Comparison of ENCODE assay signal across 1 cellular context in the genomic region with DNA sequence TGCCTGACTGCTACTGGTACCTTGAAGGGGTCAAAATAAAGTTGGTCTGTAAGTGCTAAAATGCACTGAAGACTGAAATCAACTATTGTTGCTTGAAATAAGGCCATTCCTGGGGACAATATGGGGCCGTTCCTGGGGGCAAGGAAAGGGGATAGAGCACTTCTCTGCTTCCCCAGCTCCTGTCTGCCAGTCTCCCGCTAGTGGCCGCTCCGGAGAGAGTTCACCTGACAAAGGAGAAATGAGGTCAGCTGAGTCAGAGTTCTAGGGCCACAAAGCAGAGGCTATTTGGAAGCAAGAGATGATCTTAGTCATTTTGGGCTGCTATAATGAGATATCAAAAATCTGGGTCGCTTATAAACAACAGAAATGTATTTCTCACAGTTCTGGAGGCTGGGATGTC.
TF ChIP-seq lines count a peak whose summit lies in the region.

No MANE protein-coding gene starts in this region.

TF ChIP-seq in HepG2, 621 proteins besides CTCF, POLR2A, EP300 and RAD21 (continued from another document):
- TF ChIP-seq, protein P1, sequence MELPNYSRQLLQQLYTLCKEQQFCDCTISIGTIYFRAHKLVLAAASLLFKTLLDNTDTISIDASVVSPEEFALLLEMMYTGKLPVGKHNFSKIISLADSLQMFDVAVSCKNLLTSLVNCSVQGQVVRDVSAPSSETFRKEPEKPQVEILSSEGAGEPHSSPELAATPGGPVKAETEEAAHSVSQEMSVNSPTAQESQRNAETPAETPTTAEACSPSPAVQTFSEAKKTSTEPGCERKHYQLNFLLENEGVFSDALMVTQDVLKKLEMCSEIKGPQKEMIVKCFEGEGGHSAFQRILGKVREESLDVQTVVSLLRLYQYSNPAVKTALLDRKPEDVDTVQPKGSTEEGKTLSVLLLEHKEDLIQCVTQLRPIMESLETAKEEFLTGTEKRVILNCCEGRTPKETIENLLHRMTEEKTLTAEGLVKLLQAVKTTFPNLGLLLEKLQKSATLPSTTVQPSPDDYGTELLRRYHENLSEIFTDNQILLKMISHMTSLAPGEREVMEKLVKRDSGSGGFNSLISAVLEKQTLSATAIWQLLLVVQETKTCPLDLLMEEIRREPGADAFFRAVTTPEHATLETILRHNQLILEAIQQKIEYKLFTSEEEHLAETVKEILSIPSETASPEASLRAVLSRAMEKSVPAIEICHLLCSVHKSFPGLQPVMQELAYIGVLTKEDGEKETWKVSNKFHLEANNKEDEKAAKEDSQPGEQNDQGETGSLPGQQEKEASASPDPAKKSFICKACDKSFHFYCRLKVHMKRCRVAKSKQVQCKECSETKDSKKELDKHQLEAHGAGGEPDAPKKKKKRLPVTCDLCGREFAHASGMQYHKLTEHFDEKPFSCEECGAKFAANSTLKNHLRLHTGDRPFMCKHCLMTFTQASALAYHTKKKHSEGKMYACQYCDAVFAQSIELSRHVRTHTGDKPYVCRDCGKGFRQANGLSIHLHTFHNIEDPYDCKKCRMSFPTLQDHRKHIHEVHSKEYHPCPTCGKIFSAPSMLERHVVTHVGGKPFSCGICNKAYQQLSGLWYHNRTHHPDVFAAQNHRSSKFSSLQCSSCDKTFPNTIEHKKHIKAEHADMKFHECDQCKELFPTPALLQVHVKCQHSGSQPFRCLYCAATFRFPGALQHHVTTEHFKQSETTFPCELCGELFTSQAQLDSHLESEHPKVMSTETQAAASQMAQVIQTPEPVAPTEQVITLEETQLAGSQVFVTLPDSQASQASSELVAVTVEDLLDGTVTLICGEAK (IDR thresholded peaks at IDR 0.05): no peak
- TF ChIP-seq, protein P1 (CRISPR knock-in tag; IDR thresholded peaks at IDR 0.05): no peak
- TF ChIP-seq CENPT (CRISPR knock-in tag; IDR thresholded peaks at IDR 0.05; ENCODE audit: low read depth): no peak
- no peak for TF ChIP-seq GABPB1 (CRISPR knock-in tag; IDR thresholded peaks at IDR 0.05)
- no peak for TF ChIP-seq POLR2G (IDR thresholded peaks at IDR 0.05; ENCODE audit: low read depth, low read length)
- no peak for TF ChIP-seq ZSCAN9 (CRISPR knock-in tag; IDR thresholded peaks at IDR 0.05; ENCODE audit: borderline replicate concordance)
- no peak for TF ChIP-seq TBL1XR1 (IDR thresholded peaks at IDR 0.05; ENCODE audit: borderline replicate concordance, low read length, partially characterized antibody)
